In genomic region chr20:4401601-4402000, GRCh38 we compare ENCODE assay signal across 31 cellular contexts.
DNase-seq lines count a peak whose midpoint lies in the region; ATAC-seq and TF ChIP-seq lines count a peak whose summit lies in the region.
"Had no signal": no experiment of that assay in that cellular context is flagged by ENCODE, and none has a peak within 500 bp of the region (broad histone marks: within the 10 kb centered on the region; RNA-seq: fewer than 3 reads in every experiment).

No MANE protein-coding gene starts in this region.

- no peak for TF ChIP-seq CTCF in AG04450 (IDR thresholded peaks at IDR 0.05; ENCODE audit: low read depth, low read length)

- no peaks in the 10 kb centered on the region for H3K9me3 ChIP-seq in AG04450 (ENCODE audit: control insufficient read depth, insufficient read depth, low read length)
- H3K9me3 ChIP-seq in T-helper 17 cell (ENCODE audit: control insufficient read depth, low read length, poor library complexity, severe bottlenecking), result no peaks in the 10 kb centered on the region
- H3K9me3 ChIP-seq: ovary, testis had no signal

- H3K36me3 Mint-ChIP-seq in T-helper 17 cell (ENCODE audit: low read depth), result peaks cover 4% of the 10 kb centered on the region
- H3K36me3 Mint-ChIP-seq: CD14-positive monocyte had no signal

- CTCF ChIA-PET in AG04450 (lab: Charles Lee), result no interaction called here

- H3K27ac Mint-ChIP-seq in T-helper 17 cell, result no peak overlapping the region
- H3K27ac Mint-ChIP-seq: activated naive CD8-positive, alpha-beta T cell; CD14-positive monocyte; GM23338; nephron progenitor cell had no signal

- H3K4me3 Mint-ChIP-seq in T-helper 17 cell, result no peak overlapping the region
- H3K4me3 Mint-ChIP-seq: activated naive CD8-positive, alpha-beta T cell; CD14-positive monocyte; GM23338; nephron progenitor cell had no signal

- H3K4me3 ChIP-seq in AG04450 (ENCODE audit: low read depth, low read length), result no peak overlapping the region
- H3K4me3 ChIP-seq: coronary artery, gastroesophageal sphincter, GM23338, lung, ovary, smooth muscle cell, testis had no signal

- H3K4me1 Mint-ChIP-seq in T-helper 17 cell, result no peaks in the 10 kb centered on the region
- H3K4me1 Mint-ChIP-seq: CD14-positive monocyte, nephron progenitor cell had no signal

- POLR2A ChIA-PET in AG04450 (lab: Yijun Ruan, JAX), result no interaction called here

- ATAC-seq in T-helper 17 cell (no peak), left lobe of liver (no peak)
- ATAC-seq: gastroesophageal sphincter; GM23338; stimulated activated naive CD8-positive, alpha-beta T cell treated with anti-CD3 and anti-CD28 coated beads, Interleukin-15, Interleukin-2, amounts not matched to agents 100 U/mL and 50 U/mL, for 24 hours had no signal

- peaks cover 46% of the 10 kb centered on the region for H3K27me3 Mint-ChIP-seq in T-helper 17 cell

- H3K27ac ChIP-seq in AG04450 (ENCODE audit: low read depth, low read length), result no peak overlapping the region
- H3K27ac ChIP-seq: coronary artery, gastroesophageal sphincter, ovary, testis, WERI-Rb-1 had no signal

- DNase-seq in AG04450 (ENCODE audit: low read depth, low spot score) (peak; percentile 13), GM04503 (ENCODE audit: low read depth) (peak; percentile 20), dermis blood vessel endothelial cell (peak; percentile 52), iris pigment epithelial cell (ENCODE audit: low read depth) (peak; percentile 70), NCI-H1694 treated with DMSO at 0.1 percent for 48 hours (lab: John Stamatoyannopoulos, UW) (no peak), T-helper 17 cell (no peak), left lobe of liver (ENCODE audit: low spot score) (no peak)
- no peak for DNase-seq in stimulated activated CD8-positive, alpha-beta memory T cell treated with anti-CD3 and anti-CD28 coated beads, Interleukin-4, amount 100 ng/mL, for 48 hours
- DNase-seq: activated CD4-positive, alpha-beta T cell treated with anti-CD3 and anti-CD28 coated beads for 4 hours; aorta; effector memory CD4-positive, alpha-beta T cell; GDM1; KBM-7; NCI-H1092 treated with DMSO at 0.1 percent for 48 hours; NCI-H187; NCI-H82; nephron progenitor cell; ovary; retina; SIG-M5; stimulated activated naive CD8-positive, alpha-beta T cell treated with anti-CD3 and anti-CD28 coated beads, Interleukin-15, Interleukin-2, amounts not matched to agents 100 U/mL and 50 U/mL, for 24 hours; SW 1271; testis; WERI-Rb-1 had no signal

- peaks cover 3% of the 10 kb centered on the region for H3K27me3 ChIP-seq in AG04450 (ENCODE audit: control insufficient read depth, insufficient read depth, low read length)
- H3K27me3 ChIP-seq: gastroesophageal sphincter, ovary, testis had no signal

Comparison
In these comparisons a context has a peak if more than half of its experiments do, and no peak if none do; other contexts are left out.
1. DNase-seq: peak in AG04450 (single experiment), GM04503 (single experiment), dermis blood vessel endothelial cell (single experiment) and iris pigment epithelial cell (single experiment); none in stimulated activated CD8-positive, alpha-beta memory T cell treated with anti-CD3 and anti-CD28 coated beads, Interleukin-4, amount 100 ng/mL, for 48 hours (single experiment), NCI-H1694 treated with DMSO at 0.1 percent for 48 hours (single experiment), T-helper 17 cell (0 of 3) and left lobe of liver (single experiment).